ENCODE assay signal across 18 cellular contexts in the genomic region with DNA sequence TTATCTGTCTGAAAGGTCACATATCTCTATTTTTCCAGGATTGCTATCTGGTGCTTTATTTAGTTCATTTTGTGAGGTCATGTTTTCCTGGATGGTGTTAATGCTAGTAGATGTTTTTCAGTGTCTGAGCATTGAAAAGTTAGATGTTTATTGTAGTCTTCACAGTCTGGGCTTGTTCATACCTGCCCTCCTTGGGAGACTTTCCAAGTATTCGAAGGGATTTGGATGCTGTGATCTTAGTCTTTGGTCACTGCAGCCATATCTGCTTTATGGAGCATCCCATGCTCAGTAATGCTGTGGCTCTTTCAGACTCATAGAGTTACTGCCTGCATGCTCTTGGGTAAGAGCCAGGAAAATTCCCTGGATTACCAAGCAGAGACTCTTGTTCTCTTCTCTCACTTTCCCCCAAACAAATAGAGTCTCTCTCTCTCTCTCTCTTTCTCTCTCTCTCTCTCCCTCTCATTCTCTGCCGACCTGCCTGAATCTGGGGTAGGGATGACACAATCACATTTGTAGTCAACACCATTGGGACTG.
DNase-seq lines count a peak whose midpoint lies in the region; ATAC-seq, FAIRE-seq and TF ChIP-seq lines count a peak whose summit lies in the region.
"Had no signal": no experiment of that assay in that cellular context is flagged by ENCODE, and none has a peak within 500 bp of the region (broad histone marks: within the 10 kb centered on the region; RNA-seq: fewer than 3 reads in every experiment).

No MANE protein-coding gene starts in this region.

- H3K27ac ChIP-seq in right cardiac atrium (ENCODE audit: low read length) = no peak overlapping the region
- H3K27ac ChIP-seq: C4-2B had no signal

- no peak overlapping the region for H3K4me3 Mint-ChIP-seq in activated T-cell treated with anti-CD3 and anti-CD28 coated beads, Interleukin-2, amount 50 U/mL, for 72 hours
- H3K4me3 Mint-ChIP-seq: CD4-positive, alpha-beta memory T cell had no signal

- H3K4me1 Mint-ChIP-seq in activated T-cell treated with anti-CD3 and anti-CD28 coated beads, Interleukin-2, amount 50 U/mL, for 72 hours (ENCODE audit: low read depth) = no peaks in the 10 kb centered on the region
- H3K4me1 Mint-ChIP-seq: CD4-positive, alpha-beta memory T cell had no signal

- DNase-seq in left ventricle myocardium superior (no peak), right cardiac atrium (no peak), bronchial epithelial cell (ENCODE audit: low read depth) (peak; percentile 54), fibroblast of peridontal ligament (ENCODE audit: extremely low read depth) (peak; percentile 2), myocyte (ENCODE audit: low read depth) (peak; percentile 31), left cardiac atrium (no peak)
- no peak for DNase-seq in activated T-cell treated with anti-CD3 and anti-CD28 coated beads, Interleukin-2, amount 50 U/mL, for 72 hours
- DNase-seq: BE2C; CD4-positive, alpha-beta memory T cell; DMS79; EL had no signal

- peaks cover 0 to 2% of the 10 kb centered on the region in 2 donors for H3K36me3 Mint-ChIP-seq in activated T-cell treated with anti-CD3 and anti-CD28 coated beads, Interleukin-2, amount 50 U/mL, for 72 hours (ENCODE audit: insufficient read depth in 2 of 2)
- H3K36me3 Mint-ChIP-seq: CD4-positive, alpha-beta memory T cell had no signal

- ATAC-seq in left ventricle myocardium superior (peak; percentile 61), right cardiac atrium (no peak), HG02678 (IDR thresholded peaks at IDR 0.05; ENCODE audit: unreplicated experiment) (no peak), left cardiac atrium (no peak)
- no peak for ATAC-seq in activated T-cell treated with anti-CD3 and anti-CD28 coated beads, Interleukin-2, amount 50 U/mL, for 72 hours (replicated peaks in 1 of 2)

- H3K27me3 ChIP-seq in right cardiac atrium (ENCODE audit: control insufficient read depth, insufficient read depth) (no peaks in the 10 kb centered on the region), bronchial epithelial cell (ENCODE audit: control insufficient read depth, insufficient read depth, low read length) (no peaks in the 10 kb centered on the region)
- H3K27me3 ChIP-seq: BE2C had no signal

- no peak overlapping the region for H3K27ac Mint-ChIP-seq in activated T-cell treated with anti-CD3 and anti-CD28 coated beads, Interleukin-2, amount 50 U/mL, for 72 hours
- H3K27ac Mint-ChIP-seq: CD4-positive, alpha-beta memory T cell had no signal

- peaks cover 32% of the 10 kb centered on the region for H3K27me3 Mint-ChIP-seq in activated T-cell treated with anti-CD3 and anti-CD28 coated beads, Interleukin-2, amount 50 U/mL, for 72 hours (ENCODE audit: low read depth)
- H3K27me3 Mint-ChIP-seq: CD4-positive, alpha-beta memory T cell had no signal

- WGBS in right cardiac atrium = 49% methylated on average over 2 of the region's 2 CpGs

- FAIRE-seq in bronchial epithelial cell (lab: Jason Lieb, UNC) = no peak
- FAIRE-seq: A204.1, G401.6, GM12891, H1 had no signal

- no peak for TF ChIP-seq CTCF in bronchial epithelial cell (IDR thresholded peaks at IDR 0.05; ENCODE audit: insufficient read depth, low read length, severe bottlenecking)

- H3K36me3 ChIP-seq in bronchial epithelial cell (ENCODE audit: control insufficient read depth, insufficient read depth, low read length) = no peaks in the 10 kb centered on the region
- H3K36me3 ChIP-seq: BE2C, HAP-1 had no signal

- H3K9me3 Mint-ChIP-seq in activated T-cell treated with anti-CD3 and anti-CD28 coated beads, Interleukin-2, amount 50 U/mL, for 72 hours = peaks cover 0 to 3% of the 10 kb centered on the region in 2 donors

- H3K4me1 ChIP-seq in right cardiac atrium (ENCODE audit: control insufficient read depth, insufficient read depth, low read length) = peaks cover 6% of the 10 kb centered on the region
- H3K4me1 ChIP-seq: BE2C had no signal

- H3K4me3 ChIP-seq in right cardiac atrium (ENCODE audit: low read length) = no peak overlapping the region
- H3K4me3 ChIP-seq in bronchial epithelial cell (ENCODE audit: low read depth, low read length) = no peak overlapping the region
- H3K4me3 ChIP-seq: HAP-1 had no signal

- H3K9me3 ChIP-seq in right cardiac atrium (ENCODE audit: control insufficient read depth, low read length) = no peaks in the 10 kb centered on the region
- H3K9me3 ChIP-seq: BE2C, HAP-1 had no signal

- intact Hi-C loops in left ventricle myocardium superior (cut with micrococcal nuclease) (no loop called here), right cardiac atrium (cut with DNase I) (no loop called here), left cardiac atrium (cut with DNase I) (no loop called here)

Comparison
In these comparisons a context has a peak if more than half of its experiments do, and no peak if none do; other contexts are left out.
1. DNase-seq: peak in bronchial epithelial cell (single experiment), fibroblast of peridontal ligament (single experiment) and myocyte (single experiment); none in left ventricle myocardium superior (single experiment), right cardiac atrium (0 of 3), activated T-cell treated with anti-CD3 and anti-CD28 coated beads, Interleukin-2, amount 50 U/mL, for 72 hours (0 of 2) and left cardiac atrium (single experiment).